In genomic region chr6:158531566-158531965, GRCh38 we compare ENCODE assay signal across 22 cellular contexts. TPM values are rescaled to one million over a fixed set of nuclear protein-coding genes. Genes with fewer than 3 reads are reported as not detected.
DNase-seq lines count a peak whose midpoint lies in the region; ATAC-seq, FAIRE-seq and TF ChIP-seq lines count a peak whose summit lies in the region.
"Had no signal": no experiment of that assay in that cellular context is flagged by ENCODE, and none has a peak within 500 bp of the region (broad histone marks: within the 10 kb centered on the region; RNA-seq: fewer than 3 reads in every experiment).

No MANE protein-coding gene starts in this region.

- H3K36me3 ChIP-seq in HepG2 (replicated peaks in 1 of 2; ENCODE audit: control insufficient read depth in 1 of 2, insufficient read depth in 2 of 2, low read length in 2 of 2) (no peaks in the 10 kb centered on the region), right lobe of liver (no peaks in the 10 kb centered on the region)
- H3K36me3 ChIP-seq: BLaER1 treated with 17β-estradiol and CSF1 and Interleukin-3, amounts not matched to agents 10 nM and 100 nM had no signal

- H3K4me2 ChIP-seq in HepG2 (ENCODE audit: low read depth, low read length), result no peak overlapping the region
- H3K4me2 ChIP-seq: A549; BLaER1 treated with 17β-estradiol and CSF1 and Interleukin-3, amounts not matched to agents 10 nM and 100 nM had no signal

- H3K27ac ChIP-seq in HepG2 (ENCODE audit: extremely low read length, insufficient read depth, low read length) (no peak overlapping the region), right lobe of liver (no peak overlapping the region)
- H3K27ac ChIP-seq: 22Rv1; A549; BLaER1 treated with 17β-estradiol and CSF1 and Interleukin-3, amounts not matched to agents 10 nM and 100 nM; C4-2B had no signal

- H3K4me1 ChIP-seq in HepG2 (ENCODE audit: insufficient read depth, low read length) (peaks cover 18% of the 10 kb centered on the region), right lobe of liver (no peaks in the 10 kb centered on the region)
- H3K4me1 ChIP-seq: A549; BLaER1 treated with 17β-estradiol and CSF1 and Interleukin-3, amounts not matched to agents 10 nM and 100 nM; Caco-2 had no signal

- no TSS peak for BruUV-seq in HepG2 (replicated peaks; lab: Mats Ljungman, UMichigan)

- TF ChIP-seq RAD21 in HepG2 (CRISPR knock-in tag; IDR thresholded peaks at IDR 0.05), result no peak

- CTCF ChIA-PET in HepG2 (lab: Yijun Ruan, JAX; ENCODE audit: low intra/inter-chr PET ratio, low total read pairs), result no interaction called here

- 22% methylated on average over 4 of the region's 4 CpGs for WGBS in HepG2 (ENCODE audit: low lambda C conversion rate)
- no CpG with 5 or more reads among the region's 4 CpGs for WGBS in right lobe of liver (ENCODE audit: insufficient coverage, low coverage, low lambda C conversion rate, missing lambda C conversion rate)

- H4K20me1 ChIP-seq in HepG2 (ENCODE audit: insufficient read depth, low read length), result no peaks in the 10 kb centered on the region
- H4K20me1 ChIP-seq: BLaER1 treated with 17β-estradiol and CSF1 and Interleukin-3, amounts not matched to agents 10 nM and 100 nM had no signal

- no peaks in the 10 kb centered on the region for H3K79me2 ChIP-seq in HepG2 (ENCODE audit: insufficient read depth, low read length)

- no peak for TF ChIP-seq CTCF in HepG2 (CRISPR knock-in tag; IDR thresholded peaks at IDR 0.05)
- TF ChIP-seq CTCF in right lobe of liver (IDR thresholded peaks at IDR 0.05), result no peak

- no peak for DNase-seq in HepG2 (ENCODE audit: low spot score)
- no peak for DNase-seq in right lobe of liver
- peak; percentile 37 for DNase-seq in myocyte (ENCODE audit: low read depth)
- DNase-seq in posterior vena cava (ENCODE audit: low spot score), result peak; percentile 23
- no peak for DNase-seq in frontal cortex (ENCODE audit: low spot score in 2 of 2)
- DNase-seq in middle frontal gyrus (ENCODE audit: extremely low spot score, low spot score), result no peak
- DNase-seq: AML-193; Caco-2; Calu3; CD4-positive, alpha-beta T cell; DMS79 treated with DMSO at 0.1 percent for 48 hours; GF-D8 had no signal

- H3K4me3 ChIP-seq in HepG2 (replicated peaks in 1 of 3; ENCODE audit: insufficient read depth in 1 of 3, low read depth in 2 of 3, low read length in 3 of 3) (no peak overlapping the region), right lobe of liver (no peak overlapping the region)
- H3K4me3 ChIP-seq: A549; BLaER1 treated with 17β-estradiol and CSF1 and Interleukin-3, amounts not matched to agents 10 nM and 100 nM had no signal

- in situ Hi-C loops in HepG2 (cut with HindIII; ENCODE audit: extremely low pct_ligation_motif_present, low pct_unique_long_range_greater_than_20kb), result no loop called here

- POLR2A ChIA-PET in HepG2 (lab: Yijun Ruan, JAX), result no interaction called here

- peak; percentile 20; the same call in 1 of the 3 replicates for ATAC-seq in HepG2
- ATAC-seq in right lobe of liver, result no peak
- no peak for ATAC-seq in HG02870 (IDR thresholded peaks at IDR 0.05; ENCODE audit: unreplicated experiment)
- ATAC-seq: A549; CD8-positive, alpha-beta T cell had no signal

- no peak for TF ChIP-seq EP300 in HepG2 (IDR thresholded peaks at IDR 0.05; ENCODE audit: low read depth in 2 of 2, low read length in 2 of 2)
- TF ChIP-seq EP300 in HepG2 (CRISPR knock-in tag; IDR thresholded peaks at IDR 0.05; ENCODE audit: borderline replicate concordance), result no peak

- no peak overlapping the region for H2AFZ ChIP-seq in HepG2 (ENCODE audit: low read length)

- H3K9ac ChIP-seq in HepG2 (ENCODE audit: insufficient read depth, low read depth, low read length), result no peak overlapping the region
- H3K9ac ChIP-seq: BLaER1 treated with 17β-estradiol and CSF1 and Interleukin-3, amounts not matched to agents 10 nM and 100 nM had no signal

- H3K9me3 ChIP-seq in HepG2 (ENCODE audit: low read length) (no peaks in the 10 kb centered on the region), right lobe of liver (no peaks in the 10 kb centered on the region)

- FAIRE-seq in HepG2 (lab: Jason Lieb, UNC), result no peak
- no peak for FAIRE-seq in frontal cortex (lab: Jason Lieb, UNC)
- FAIRE-seq: A549, D721Med, G401.6, GM12891, GM19239 had no signal

- H3K27me3 ChIP-seq in HepG2 (ENCODE audit: control insufficient read depth in 1 of 2, insufficient read depth in 2 of 2, low read length in 2 of 2) (no peaks in the 10 kb centered on the region), right lobe of liver (peaks cover 0 to 6% of the 10 kb centered on the region in 2 donors)

- no peak for TF ChIP-seq POLR2A in HepG2 (IDR thresholded peaks at IDR 0.05; ENCODE audit: insufficient read depth in 1 of 2, low read depth in 2 of 2, low read length in 2 of 2)
- no peak for TF ChIP-seq POLR2A in right lobe of liver (IDR thresholded peaks at IDR 0.05)

- intact Hi-C loops in HepG2 (cut with micrococcal nuclease; ENCODE audit: unreplicated experiment) (no loop called here), right lobe of liver (cut with DNase I) (no loop called here), posterior vena cava (cut with DNase I) (no loop called here)

TF ChIP-seq in HepG2, 621 proteins besides CTCF, POLR2A, EP300 and RAD21:
- no peak for TF ChIP-seq CSRNP2 (CRISPR knock-in tag; conservative IDR thresholded peaks at IDR 0.05; ENCODE audit: low read depth)
- peak; percentile 44; the same call in 1 of the 2 replicates for TF ChIP-seq ZNF768 (CRISPR knock-in tag; IDR thresholded peaks at IDR 0.05)
TF ChIP-seq in HepG2: peak in this region for 1.

RNA-seq across cellular contexts. Expression of gene TMEM181, which starts 28.3 kb away (rescaled TPM):
- 42.1 and 59.1 TPM in 2 replicates for total RNA-seq in HepG2 (2016; rRNA removed; fragmentation: Illumina TruSeq; extraction: Trizol)
- total RNA-seq in HepG2 (2016; cell fraction: cytosol; rRNA removed; fragmentation: Illumina TruSeq; extraction: Trizol; ENCODE audit: low read depth), result 32.4 and 35.6 TPM in 2 replicates
- total RNA-seq in HepG2 (2016; cell fraction: insoluble cytoplasmic fraction; rRNA removed; fragmentation: Illumina TruSeq; extraction: Trizol), result 41.0 and 60.9 TPM in 2 replicates
- 29.2 and 32.9 TPM in 2 replicates for total RNA-seq in HepG2 (2016; cell fraction: membrane; rRNA removed; fragmentation: Illumina TruSeq; extraction: Trizol)
- 66.4 and 75.5 TPM in 2 replicates for total RNA-seq in HepG2 (2016; cell fraction: nucleus; rRNA removed; fragmentation: Illumina TruSeq; extraction: Trizol)
- 105 and 108 TPM in 2 replicates for polyA plus RNA-seq in HepG2 (2011; rRNA removed)
- polyA plus RNA-seq in HepG2 (2011; cell fraction: cytosol; rRNA removed), result 53.2 and 89.4 TPM in 2 replicates
- 65.7 and 85.9 TPM in 2 replicates for polyA plus RNA-seq in HepG2 (2011; cell fraction: nucleus; rRNA removed)
- polyA plus RNA-seq in HepG2 (2012), result 99.1 and 106 TPM in 2 replicates
- 2.2 and 2.6 TPM in 2 replicates for polyA plus RNA-seq in HepG2 (2016; cell fraction: cytosol; fragmentation: Illumina TruSeq; extraction: Trizol; ENCODE audit: low read depth)
- 31.8 and 32.9 TPM in 2 replicates for polyA plus RNA-seq in HepG2 (2016; cell fraction: insoluble cytoplasmic fraction; fragmentation: Illumina TruSeq; extraction: Trizol; ENCODE audit: low read depth)
- 8.5 and 9.3 TPM in 2 replicates for polyA plus RNA-seq in HepG2 (2016; cell fraction: membrane; fragmentation: Illumina TruSeq; extraction: Trizol; ENCODE audit: low read depth)
- 140 and 144 TPM in 2 replicates for polyA plus RNA-seq in HepG2 (2016; cell fraction: nucleus; fragmentation: Illumina TruSeq; extraction: Trizol; ENCODE audit: insufficient read depth, low read depth)
- polyA minus RNA-seq in HepG2 (2011; rRNA and poly(A)+ RNA removed; ENCODE audit: low replicate concordance), result 13.5 and 115 TPM in 2 replicates
- 82.7 and 108 TPM in 2 replicates for polyA minus RNA-seq in HepG2 (2011; cell fraction: cytosol; rRNA and poly(A)+ RNA removed)
- 78.4 and 93.9 TPM in 2 replicates for polyA minus RNA-seq in HepG2 (2011; cell fraction: nucleus; rRNA and poly(A)+ RNA removed)
- total RNA-seq in right lobe of liver, result 10 to 100 TPM; 11.3 to 14.0 (median 12.5) TPM
- 32.8 and 33.5 TPM in 2 replicates for total RNA-seq in myocyte
- 15.7 TPM for polyA plus RNA-seq in myocyte (2012)
- 10 to 100 TPM; 24.1 to 30.4 TPM for total RNA-seq in posterior vena cava
- 64.0 TPM for total RNA-seq in frontal cortex

Comparison
In these comparisons a context has a peak if more than half of its experiments do, and no peak if none do; other contexts are left out.
1. DNase-seq: peak in myocyte (single experiment) and posterior vena cava (single experiment); none in HepG2 (single experiment), right lobe of liver (0 of 3), frontal cortex (0 of 2) and middle frontal gyrus (single experiment).